8 cellular contexts compared by ENCODE assay signal in the genomic region with DNA sequence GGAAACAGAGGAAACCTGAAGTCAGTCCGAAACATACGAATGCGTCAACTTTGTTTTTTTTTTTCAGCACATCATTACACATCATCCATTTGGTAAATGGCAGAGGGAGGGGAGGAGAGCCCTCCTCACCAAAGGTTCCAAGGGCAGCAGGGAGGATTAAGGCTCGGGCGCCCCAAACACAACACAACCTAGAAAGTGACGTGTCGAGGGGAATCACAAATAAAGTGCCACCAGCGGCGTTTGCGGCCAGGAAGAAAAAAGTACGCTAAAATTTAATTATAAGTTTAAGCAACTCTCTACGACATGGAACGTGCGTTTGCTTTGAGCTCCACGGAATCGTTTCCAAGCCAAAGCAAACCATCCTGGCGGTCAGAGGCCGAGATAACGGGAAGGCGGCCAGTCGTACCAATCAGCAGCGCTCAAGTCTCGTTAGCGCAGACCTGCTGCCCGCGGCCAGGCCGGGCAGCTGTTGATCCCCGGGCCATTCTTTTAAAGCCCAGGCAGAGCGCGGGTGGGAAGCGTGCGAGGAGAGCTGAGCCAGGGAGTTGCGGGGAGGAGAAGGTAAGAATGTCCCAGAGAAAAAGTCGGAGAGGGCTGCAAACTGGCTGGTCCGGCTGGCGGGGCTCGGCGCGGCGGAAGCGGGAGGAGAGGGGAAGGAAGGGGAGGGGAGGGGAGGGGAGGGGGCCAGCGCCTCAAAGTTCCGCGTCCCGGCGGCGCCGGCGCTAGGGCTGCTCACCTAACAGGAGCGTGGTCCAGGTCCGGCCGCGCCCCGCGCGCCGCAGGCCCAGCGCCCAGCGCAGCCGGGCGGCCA. TPM values are rescaled to one million over a fixed set of nuclear protein-coding genes. Genes with fewer than 3 reads are reported as not detected.
A peak's percentile ranks its signal among the peaks of the same experiment; 100 is the strongest.
DNase-seq lines count a peak whose midpoint lies in the region; ATAC-seq, FAIRE-seq and TF ChIP-seq lines count a peak whose summit lies in the region.

No MANE protein-coding gene starts in this region.

- H3K27ac ChIP-seq in HL-60 (replicated peaks) = peak overlapping the region; percentile 47

- TF ChIP-seq CTCF in AG09319 (IDR thresholded peaks at IDR 0.05; ENCODE audit: low read depth, low read length) (no peak), HL-60 (IDR thresholded peaks at IDR 0.05; ENCODE audit: insufficient read depth, low read length) (no peak), glutamatergic neuron (IDR thresholded peaks at IDR 0.05; ENCODE audit: partially characterized antibody, unreplicated experiment) (no peak), omental fat pad (IDR thresholded peaks at IDR 0.05) (no peak)

- H3K27me3 ChIP-seq in HL-60 (ENCODE audit: insufficient read depth, poor library complexity, severe bottlenecking) = no peaks in the 10 kb centered on the region

- H3K9me3 Mint-ChIP-seq in activated naive CD4-positive, alpha-beta T cell treated with anti-CD3 and anti-CD28 coated beads, Interleukin-2, amount 50 U/mL, for 72 hours = peaks cover 0 to 6% of the 10 kb centered on the region in 2 donors
- H3K9me3 Mint-ChIP-seq in glutamatergic neuron (ENCODE audit: unreplicated experiment) = peaks cover 6% of the 10 kb centered on the region

- ATAC-seq in GM19025 (IDR thresholded peaks at IDR 0.05; ENCODE audit: low read depth, unreplicated experiment) = peak; percentile 16
- peak; percentile 9 to 17 for ATAC-seq in activated naive CD4-positive, alpha-beta T cell treated with anti-CD3 and anti-CD28 coated beads, Interleukin-2, amount 50 U/mL, for 72 hours
- ATAC-seq in omental fat pad (ENCODE audit: low FRiP score) = peak; percentile 11

- H3K27ac Mint-ChIP-seq in activated naive CD4-positive, alpha-beta T cell treated with anti-CD3 and anti-CD28 coated beads, Interleukin-2, amount 50 U/mL, for 72 hours = peak overlapping the region; percentile 88 to 96
- peak overlapping the region; percentile 89 for H3K27ac Mint-ChIP-seq in glutamatergic neuron (ENCODE audit: unreplicated experiment)

- H3K36me3 Mint-ChIP-seq in activated naive CD4-positive, alpha-beta T cell treated with anti-CD3 and anti-CD28 coated beads, Interleukin-2, amount 50 U/mL, for 72 hours = no peaks in the 10 kb centered on the region
- H3K36me3 Mint-ChIP-seq in glutamatergic neuron (ENCODE audit: unreplicated experiment) = peaks cover 4% of the 10 kb centered on the region

- peak overlapping the region; percentile 93 for H3K4me3 Mint-ChIP-seq in glutamatergic neuron (ENCODE audit: unreplicated experiment)

- peak; percentile 15 for DNase-seq in AG09319 (ENCODE audit: extremely low read depth, low read depth)
- DNase-seq in HL-60 (ENCODE audit: low read depth in 1 of 2, low spot score in 1 of 2) = peak; percentile 15 to 53
- peak; percentile 18 to 62 for DNase-seq in activated naive CD4-positive, alpha-beta T cell treated with anti-CD3 and anti-CD28 coated beads, Interleukin-2, amount 50 U/mL, for 72 hours (ENCODE audit: low spot score in 2 of 2)
- DNase-seq in glutamatergic neuron = peak; percentile 72
- DNase-seq in omental fat pad (ENCODE audit: low spot score) = no peak
- DNase-seq in urothelium cell line (ENCODE audit: low spot score) = peak; percentile 66

- TF ChIP-seq POLR2A in Raji (IDR thresholded peaks at IDR 0.05; ENCODE audit: insufficient read depth, low read depth, low read length) = 0 out of 2 replicates have a peak, but pooled peaks have one; percentile 32

- peak overlapping the region; percentile 79 for H3K4me3 ChIP-seq in HL-60 (replicated peaks; ENCODE audit: insufficient read depth, low read length)

- H3K4me1 Mint-ChIP-seq in glutamatergic neuron (ENCODE audit: low read depth, unreplicated experiment) = peaks cover 22% of the 10 kb centered on the region

- no peak for FAIRE-seq in urothelium cell line (lab: Jason Lieb, UNC)

- peaks cover 2% of the 10 kb centered on the region for H3K27me3 Mint-ChIP-seq in glutamatergic neuron (ENCODE audit: unreplicated experiment)

RNA-seq across cellular contexts. Expression of a gene that starts 0.7 kb away (rescaled TPM):
- 10 to 100 TPM; 10.2 to 10.3 TPM for total RNA-seq in activated naive CD4-positive, alpha-beta T cell treated with anti-CD3 and anti-CD28 coated beads, Interleukin-2, amount 50 U/mL, for 72 hours
- 12.3 TPM for total RNA-seq in glutamatergic neuron (ENCODE audit: unreplicated experiment)
- total RNA-seq in omental fat pad = 10 to 100 TPM; 14.3 to 20.0 (median 19.9) TPM
